8 cellular contexts compared by ENCODE assay signal in genomic region chr1:169485427-169486280, GRCh38. TPM values are rescaled to one million over a fixed set of nuclear protein-coding genes. Genes with fewer than 3 reads are reported as not detected.
DNase-seq lines count a peak whose midpoint lies in the region; ATAC-seq and TF ChIP-seq lines count a peak whose summit lies in the region.

TSS of gene SLC19A2 (minus strand) at chr1:169485944. CDS start at chr1:169485766, 178 bp downstream.

- peak; percentile 83 for TF ChIP-seq POLR2A in GM15510 (IDR thresholded peaks at IDR 0.05; ENCODE audit: borderline replicate concordance, extremely low read depth, insufficient read length)
- TF ChIP-seq POLR2A in prostate gland (IDR thresholded peaks at IDR 0.05), result peak; percentile 93

- H3K4me1 ChIP-seq in prostate gland (replicated peaks), result no peaks in the 10 kb centered on the region
- H3K4me1 ChIP-seq in urinary bladder (ENCODE audit: insufficient read depth), result peaks cover 3% of the 10 kb centered on the region

- peak; percentile 99 for DNase-seq in NCI-H1694 (lab: John Stamatoyannopoulos, UW)
- peak; percentile 84 to 88 (median 86) for DNase-seq in T-helper 17 cell
- DNase-seq in left ventricle myocardium superior, result peak; percentile 100
- DNase-seq in prostate gland (ENCODE audit: low spot score), result peak; percentile 100

- WGBS in prostate gland, result under 1% methylated on average over 85 of the region's 86 CpGs
- under 1% methylated on average over 86 of the region's 86 CpGs for WGBS in urinary bladder

- intact Hi-C loops in left ventricle myocardium superior (cut with micrococcal nuclease), result no loop called here
- intact Hi-C loops in prostate gland (cut with DNase I), result loop anchor here (2.0 to 5.0 kb wide), 2 partner anchors 25 to 378 kb away; partner anchors contain the start of gene ATP1B1

- ATAC-seq in HG02885 (IDR thresholded peaks at IDR 0.05; ENCODE audit: poor library complexity, unreplicated experiment), result peak; percentile 97
- ATAC-seq in T-helper 17 cell, result peak; percentile 99
- peak; percentile 96 for ATAC-seq in left ventricle myocardium superior

- H3K27me3 ChIP-seq in prostate gland (replicated peaks; ENCODE audit: insufficient read depth), result no peaks in the 10 kb centered on the region

- H3K4me1 Mint-ChIP-seq in T-helper 17 cell, result peaks cover 29% of the 10 kb centered on the region

- peak within 1 kb of the TSS; percentile 98 for H3K4me3 Mint-ChIP-seq in T-helper 17 cell

- peak within 1 kb of the TSS; percentile 81 for H3K27ac ChIP-seq in angular gyrus (ENCODE audit: low read depth, low read length)
- H3K27ac ChIP-seq in prostate gland, result peak within 1 kb of the TSS; percentile 95 to 96
- H3K27ac ChIP-seq in urinary bladder (ENCODE audit: low read depth), result peak within 1 kb of the TSS; percentile 99

- H3K36me3 Mint-ChIP-seq in T-helper 17 cell (ENCODE audit: low read depth), result peaks cover 4% of the 10 kb centered on the region

- peak in 2 of 4 experiments; percentile 27 to 52 for TF ChIP-seq CTCF in prostate gland (IDR thresholded peaks at IDR 0.05)

- H3K4me3 ChIP-seq in prostate gland, result peak within 1 kb of the TSS; percentile 61 to 72
- H3K4me3 ChIP-seq in urinary bladder (ENCODE audit: low read depth, low read length), result peak within 1 kb of the TSS; percentile 77

- peaks cover 15% of the 10 kb centered on the region for H3K27me3 Mint-ChIP-seq in T-helper 17 cell

- peak within 1 kb of the TSS; percentile 91 for H3K27ac Mint-ChIP-seq in T-helper 17 cell

- H3K36me3 ChIP-seq in prostate gland (no peaks in the 10 kb centered on the region), urinary bladder (ENCODE audit: insufficient read depth) (no peaks in the 10 kb centered on the region)

- H3K9me3 ChIP-seq in T-helper 17 cell (ENCODE audit: control insufficient read depth, low read length, poor library complexity, severe bottlenecking) (no peaks in the 10 kb centered on the region), prostate gland (no peaks in the 10 kb centered on the region)

RNA-seq across cellular contexts. Expression of gene SLC19A2, which starts in this region (rescaled TPM):
- 1 to 10 TPM; 2.5 to 2.9 TPM for total RNA-seq in T-helper 17 cell
- 18.2 TPM for total RNA-seq in left ventricle myocardium superior
- total RNA-seq in prostate gland, result 10 to 100 TPM; 10.6 to 18.7 TPM
- total RNA-seq in urinary bladder, result 24.2 TPM
- 23.6 TPM for polyA plus RNA-seq in urinary bladder

Comparison
In these comparisons a context has a peak if more than half of its experiments do, and no peak if none do; other contexts are left out.
1. Peak in every context shown above with its lines: DNase-seq, ATAC-seq, H3K4me3 ChIP-seq and H3K27ac ChIP-seq.